In genomic region chr7:1110358-1110757, GRCh38 we compare ENCODE assay signal across 16 cellular contexts. TPM values are rescaled to one million over a fixed set of nuclear protein-coding genes. Genes with fewer than 3 reads are reported as not detected.
DNase-seq lines count a peak whose midpoint lies in the region; ATAC-seq, FAIRE-seq and TF ChIP-seq lines count a peak whose summit lies in the region.
"Had no signal": no experiment of that assay in that cellular context is flagged by ENCODE, and none has a peak within 500 bp of the region (broad histone marks: within the 10 kb centered on the region; RNA-seq: fewer than 3 reads in every experiment).

No MANE protein-coding gene starts in this region.

- H3K9me3 ChIP-seq in left ventricle myocardium inferior (replicated peaks) (no peaks in the 10 kb centered on the region), lower lobe of right lung (no peaks in the 10 kb centered on the region)
- H3K9me3 ChIP-seq: A549, BE2C had no signal

- peaks cover 7% of the 10 kb centered on the region; the same call in 1 of the 2 replicates for H4K20me1 ChIP-seq in GM23338 (replicated peaks; ENCODE audit: insufficient read depth)

- no peak overlapping the region for H3K27ac Mint-ChIP-seq in GM23338

- no peaks in the 10 kb centered on the region; the same call in 2 of the 3 replicates for H3K36me3 Mint-ChIP-seq in GM23338 (ENCODE audit: low read depth)

- no peak overlapping the region for H3K4me3 Mint-ChIP-seq in GM23338
- H3K4me3 Mint-ChIP-seq: CD4-positive, CD25-positive, alpha-beta regulatory T cell; H9 had no signal

- ATAC-seq in GM23338 (peak; percentile 21; the same call in 2 of the 3 replicates), lower lobe of right lung (no peak), GM18511 (IDR thresholded peaks at IDR 0.05; ENCODE audit: unreplicated experiment) (no peak), HG02610 (IDR thresholded peaks at IDR 0.05; ENCODE audit: unreplicated experiment) (no peak)
- ATAC-seq: A549, GM12878 had no signal

- no peak overlapping the region for H3K4me2 ChIP-seq in GM23338
- H3K4me2 ChIP-seq: A549 had no signal

- H3K4me1 Mint-ChIP-seq in GM23338 = no peaks in the 10 kb centered on the region; the same call in 2 of the 3 replicates
- H3K4me1 Mint-ChIP-seq: H9 had no signal

- H3K36me3 ChIP-seq in GM23338 (ENCODE audit: insufficient read depth) (no peaks in the 10 kb centered on the region), left ventricle myocardium inferior (no peaks in the 10 kb centered on the region), lower lobe of right lung (no peaks in the 10 kb centered on the region)
- H3K36me3 ChIP-seq: BE2C had no signal

- FAIRE-seq in urothelium cell line (lab: Jason Lieb, UNC) = peak; percentile 46
- FAIRE-seq: A549, GM12878, GM18507 had no signal

- H3K79me2 ChIP-seq in GM23338 (replicated peaks; ENCODE audit: insufficient read depth) = peaks cover 53% of the 10 kb centered on the region

- intact Hi-C loops in left ventricle myocardium inferior (cut with micrococcal nuclease) (no loop called here), lower lobe of right lung (cut with DNase I) (no loop called here)

- H3K27ac ChIP-seq in GM23338 (ENCODE audit: low read depth) (no peak overlapping the region), left ventricle myocardium inferior (replicated peaks) (peak overlapping the region; percentile 14), lower lobe of right lung (no peak overlapping the region)
- H3K27ac ChIP-seq: A549 had no signal

- H3K27me3 ChIP-seq in GM23338 (ENCODE audit: insufficient read depth) = no peaks in the 10 kb centered on the region
- H3K27me3 ChIP-seq in left ventricle myocardium inferior (ENCODE audit: low read depth) = no peaks in the 10 kb centered on the region
- H3K27me3 ChIP-seq in lower lobe of right lung (ENCODE audit: low read depth) = no peaks in the 10 kb centered on the region
- H3K27me3 ChIP-seq: BE2C had no signal

- H3K4me3 ChIP-seq in GM23338 (no peak overlapping the region), left ventricle myocardium inferior (no peak overlapping the region), lower lobe of right lung (no peak overlapping the region)
- H3K4me3 ChIP-seq: A549, GM12878 had no signal

- H3K27me3 Mint-ChIP-seq in GM23338 (ENCODE audit: insufficient read depth, low read depth, poor library complexity) = peaks cover 4% of the 10 kb centered on the region
- H3K27me3 Mint-ChIP-seq: CD4-positive, CD25-positive, alpha-beta regulatory T cell had no signal

- no peaks in the 10 kb centered on the region for H3K9me2 ChIP-seq in GM23338 (ENCODE audit: insufficient read depth)

- no peak for DNase-seq in GM23338 (ENCODE audit: low spot score)
- no peak for DNase-seq in left ventricle myocardium inferior
- DNase-seq in lower lobe of right lung = peak; percentile 10
- no peak for DNase-seq in urothelium cell line (ENCODE audit: low spot score)
- no peak for DNase-seq in iPS-NIHi11 (ENCODE audit: low spot score)
- DNase-seq: BE2C; CD4-positive, CD25-positive, alpha-beta regulatory T cell; GOT3; H9; IMR-90; KBM-7 had no signal

- H3F3A ChIP-seq in GM23338 (replicated peaks; ENCODE audit: low read depth) = no peaks in the 10 kb centered on the region

- H3K4me1 ChIP-seq in GM23338 (ENCODE audit: insufficient read depth) (no peaks in the 10 kb centered on the region), left ventricle myocardium inferior (peaks cover 20% of the 10 kb centered on the region), lower lobe of right lung (no peaks in the 10 kb centered on the region)
- H3K4me1 ChIP-seq: A549, BE2C had no signal

- H2AFZ ChIP-seq in GM23338 = no peak overlapping the region

- no peaks in the 10 kb centered on the region for H3K9me3 Mint-ChIP-seq in GM23338
- H3K9me3 Mint-ChIP-seq: CD4-positive, CD25-positive, alpha-beta regulatory T cell; H9 had no signal

- TF ChIP-seq CTCF in GM23338 (conservative IDR thresholded peaks at IDR 0.05; ENCODE audit: low read depth in 2 of 2) (no peak), left ventricle myocardium inferior (IDR thresholded peaks at IDR 0.05; ENCODE audit: borderline replicate concordance) (no peak), lower lobe of right lung (IDR thresholded peaks at IDR 0.05) (no peak)

TF ChIP-seq in GM23338, 12 proteins besides CTCF, POLR2A, EP300 and RAD21:
- no peak for TF ChIP-seq JUNB (IDR thresholded peaks at IDR 0.05; ENCODE audit: unreplicated experiment)
- no peak for TF ChIP-seq EZH2phosphoT487 (IDR thresholded peaks at IDR 0.05; ENCODE audit: unreplicated experiment)
- no peak for TF ChIP-seq ZNF114 (CRISPR knock-in tag; IDR thresholded peaks at IDR 0.05)
- no peak for TF ChIP-seq REST (IDR thresholded peaks at IDR 0.05; ENCODE audit: unreplicated experiment)
- TF ChIP-seq ZNF331 (CRISPR knock-in tag; IDR thresholded peaks at IDR 0.05; ENCODE audit: low read depth) = no peak
- no peak for TF ChIP-seq STAT1 (IDR thresholded peaks at IDR 0.05; ENCODE audit: unreplicated experiment)
- no peak for TF ChIP-seq EZH2 (IDR thresholded peaks at IDR 0.05; ENCODE audit: low read depth, unreplicated experiment)
- TF ChIP-seq NANOG (IDR thresholded peaks at IDR 0.05; ENCODE audit: borderline replicate concordance) = no peak
- TF ChIP-seq CREB1 (CRISPR knock-in tag; IDR thresholded peaks at IDR 0.05; ENCODE audit: low read depth) = no peak

RNA-seq across cellular contexts. Expression of gene GPER1, which starts 22.4 kb away (rescaled TPM):
- 2.8 TPM in 1 of 2 replicates, not detected in the other for total RNA-seq in GM23338 (2014; rRNA removed; shearing (Covaris generic))
- 0.42 and 0.89 TPM in 2 replicates for polyA plus RNA-seq in GM23338 (2016; fragmentation: Nextera tagmentation; extraction: Ambion mirVana)
- total RNA-seq in left ventricle myocardium inferior (3.0 TPM), lower lobe of right lung (26.0 TPM)
- total RNA-seq: CD4-positive, CD25-positive, alpha-beta regulatory T cell; H9 had no signal

RNA-seq across cellular contexts. Expression of gene ZFAND2A, which starts 49.6 kb away (rescaled TPM):
- total RNA-seq in GM23338 (2014; rRNA removed; shearing (Covaris generic)) = 14.4 and 15.3 TPM in 2 replicates
- polyA plus RNA-seq in GM23338 (2016; fragmentation: Nextera tagmentation; extraction: Ambion mirVana) = 29.2 and 30.3 TPM in 2 replicates
- total RNA-seq in left ventricle myocardium inferior (6.6 TPM), lower lobe of right lung (14.8 TPM)
